Comparison of ENCODE assay signal across 1 cellular context in genomic region chr20:9517297-9518134, GRCh38.
TF ChIP-seq lines count a peak whose summit lies in the region.

No MANE protein-coding gene starts in this region.

TF ChIP-seq in HepG2, 621 proteins besides CTCF, POLR2A, EP300 and RAD21 (continued from another document):
- TF ChIP-seq FUBP1 (CRISPR knock-in tag; IDR thresholded peaks at IDR 0.05; ENCODE audit: borderline replicate concordance) = no peak
- TF ChIP-seq MBD4 (IDR thresholded peaks at IDR 0.05; ENCODE audit: borderline replicate concordance, low read length) = no peak
- no peak for TF ChIP-seq HCFC1 (IDR thresholded peaks at IDR 0.05; ENCODE audit: low read depth, low read length)
- no peak for TF ChIP-seq SATB2 (CRISPR knock-in tag; IDR thresholded peaks at IDR 0.05)
- TF ChIP-seq, protein P1, sequence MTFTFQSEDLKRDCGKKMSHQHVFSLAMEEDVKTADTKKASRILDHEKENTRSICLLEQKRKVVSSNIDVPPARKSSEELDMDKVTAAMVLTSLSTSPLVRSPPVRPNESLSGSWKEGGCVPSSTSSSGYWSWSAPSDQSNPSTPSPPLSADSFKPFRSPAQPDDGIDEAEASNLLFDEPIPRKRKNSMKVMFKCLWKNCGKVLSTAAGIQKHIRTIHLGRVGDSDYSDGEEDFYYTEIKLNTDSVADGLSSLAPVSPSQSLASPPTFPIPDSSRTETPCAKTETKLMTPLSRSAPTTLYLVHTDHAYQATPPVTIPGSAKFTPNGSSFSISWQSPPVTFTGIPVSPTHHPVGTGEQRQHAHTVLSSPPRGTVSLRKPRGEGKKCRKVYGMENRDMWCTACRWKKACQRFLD (CRISPR knock-in tag; IDR thresholded peaks at IDR 0.05; ENCODE audit: borderline replicate concordance) = no peak
- TF ChIP-seq BHLHE40 (IDR thresholded peaks at IDR 0.05; ENCODE audit: low read length) = no peak
- TF ChIP-seq ELF3 (CRISPR knock-in tag; IDR thresholded peaks at IDR 0.05) = no peak
- TF ChIP-seq THYN1 (CRISPR knock-in tag; IDR thresholded peaks at IDR 0.05; ENCODE audit: borderline replicate concordance, low read depth) = no peak
- TF ChIP-seq POLR2AphosphoS5 (IDR thresholded peaks at IDR 0.05; ENCODE audit: low read depth, low read length) = no peak
- no peak for TF ChIP-seq ZNF225 (CRISPR knock-in tag; IDR thresholded peaks at IDR 0.05)
